Comparison of ENCODE assay signal across 21 cellular contexts in the genomic region with DNA sequence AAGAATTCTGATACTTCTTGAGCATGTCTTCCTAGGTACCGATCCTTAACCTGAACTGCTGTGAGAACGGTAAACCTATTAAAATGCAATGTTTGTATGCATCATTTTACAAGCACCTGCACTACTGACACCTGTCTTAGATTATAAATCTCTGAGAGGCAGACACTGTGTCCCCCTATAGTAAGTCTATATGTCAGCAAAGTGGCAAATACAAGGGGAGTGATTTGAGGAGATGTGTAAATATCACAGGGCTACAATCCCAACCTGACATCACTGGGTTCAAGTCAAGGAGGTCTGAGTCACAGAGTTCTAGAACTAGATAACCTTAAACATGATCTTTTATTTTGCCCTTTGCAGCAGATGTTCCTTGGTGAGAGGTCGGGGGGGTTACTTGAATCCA.
DNase-seq lines count a peak whose midpoint lies in the region; ATAC-seq and TF ChIP-seq lines count a peak whose summit lies in the region.
"Had no signal": no experiment of that assay in that cellular context is flagged by ENCODE, and none has a peak within 500 bp of the region (broad histone marks: within the 10 kb centered on the region; RNA-seq: fewer than 3 reads in every experiment).

No MANE protein-coding gene starts in this region.

- no peak overlapping the region for H3K4me2 ChIP-seq in osteoblast (ENCODE audit: insufficient read depth, low read length)

- peak overlapping the region; percentile 88 for H3K27ac ChIP-seq in brain microvascular endothelial cell
- peak overlapping the region; percentile 89 for H3K27ac ChIP-seq in osteoblast (ENCODE audit: low read depth, low read length)
- H3K27ac ChIP-seq: KMS-11, Peyer's patch had no signal

- no peak for DNase-seq in activated naive CD4-positive, alpha-beta T cell treated with anti-CD3 and anti-CD28 coated beads, Interleukin-2, amount 50 U/mL, for 16 hours
- no peak for DNase-seq in HFFc6
- no peak for DNase-seq in brain microvascular endothelial cell
- DNase-seq in osteoblast (ENCODE audit: insufficient read length, low spot score, missing footprints): no peak
- no peak for DNase-seq in chondrocyte (ENCODE audit: low spot score)
- DNase-seq: DND-41, GDM1, GOT3, MG63, NCI-H1092 treated with DMSO at 0.1 percent for 48 hours, NCI-H1694, NCI-H2107, NCI-H226, NCI-H82, Peyer's patch, SIG-M5 had no signal

- in situ Hi-C loops in brain microvascular endothelial cell (cut with HindIII; ENCODE audit: low pct_ligation_motif_present, low sequenced_read_pairs): no loop called here

- H4K20me1 ChIP-seq in osteoblast (ENCODE audit: insufficient read depth, low read length): no peaks in the 10 kb centered on the region

- H3K27me3 ChIP-seq in brain microvascular endothelial cell (replicated peaks): no peaks in the 10 kb centered on the region
- no peaks in the 10 kb centered on the region for H3K27me3 ChIP-seq in osteoblast (ENCODE audit: insufficient read depth, low read length)
- H3K27me3 ChIP-seq: MG63, Peyer's patch had no signal

- H3K36me3 Mint-ChIP-seq in activated naive CD4-positive, alpha-beta T cell treated with anti-CD3 and anti-CD28 coated beads, Interleukin-2, amount 50 U/mL, for 24 hours: peaks cover 14% of the 10 kb centered on the region
- H3K36me3 Mint-ChIP-seq in HFFc6 (ENCODE audit: low read depth): peaks cover 5% of the 10 kb centered on the region; the same call in 1 of the 2 replicates
- peaks cover 10% of the 10 kb centered on the region for H3K36me3 Mint-ChIP-seq in chondrocyte (ENCODE audit: low read depth)

- H3K4me3 ChIP-seq in brain microvascular endothelial cell (ENCODE audit: low read depth, low read length) (no peak overlapping the region), osteoblast (ENCODE audit: insufficient read depth, low read length) (no peak overlapping the region)
- H3K4me3 ChIP-seq: MG63, Peyer's patch had no signal

- no peak overlapping the region for H3K4me3 Mint-ChIP-seq in activated naive CD4-positive, alpha-beta T cell treated with anti-CD3 and anti-CD28 coated beads, Interleukin-2, amount 50 U/mL, for 24 hours
- H3K4me3 Mint-ChIP-seq in HFFc6 (no peak overlapping the region), chondrocyte (ENCODE audit: unreplicated experiment) (no peak overlapping the region)
- H3K4me3 Mint-ChIP-seq: CD14-positive monocyte had no signal

- no peaks in the 10 kb centered on the region for H3K9me3 ChIP-seq in osteoblast (ENCODE audit: low read depth, low read length)
- H3K9me3 ChIP-seq: MG63, Peyer's patch had no signal

- ATAC-seq in HG03280 (IDR thresholded peaks at IDR 0.05; ENCODE audit: unreplicated experiment) (no peak), GM18867 (IDR thresholded peaks at IDR 0.05; ENCODE audit: unreplicated experiment) (no peak)

- peaks cover 76% of the 10 kb centered on the region for H3K4me1 Mint-ChIP-seq in activated naive CD4-positive, alpha-beta T cell treated with anti-CD3 and anti-CD28 coated beads, Interleukin-2, amount 50 U/mL, for 24 hours
- H3K4me1 Mint-ChIP-seq in HFFc6 (ENCODE audit: low read depth) (peaks cover 51% of the 10 kb centered on the region), chondrocyte (ENCODE audit: low read depth) (peaks cover 33% of the 10 kb centered on the region)

- H3K9me3 Mint-ChIP-seq in activated naive CD4-positive, alpha-beta T cell treated with anti-CD3 and anti-CD28 coated beads, Interleukin-2, amount 50 U/mL, for 24 hours: no peaks in the 10 kb centered on the region
- H3K9me3 Mint-ChIP-seq in HFFc6 (no peaks in the 10 kb centered on the region), chondrocyte (ENCODE audit: low read depth) (no peaks in the 10 kb centered on the region)

- TF ChIP-seq CTCF in HFFc6 (IDR thresholded peaks at IDR 0.05) (no peak), brain microvascular endothelial cell (IDR thresholded peaks at IDR 0.05; ENCODE audit: low read depth, low read length, missing control alignments) (no peak), osteoblast (IDR thresholded peaks at IDR 0.05; ENCODE audit: extremely low read depth, low read depth, low read length) (no peak), chondrocyte (IDR thresholded peaks at IDR 0.05) (no peak)

- no peaks in the 10 kb centered on the region for H3K27me3 Mint-ChIP-seq in activated naive CD4-positive, alpha-beta T cell treated with anti-CD3 and anti-CD28 coated beads, Interleukin-2, amount 50 U/mL, for 24 hours
- H3K27me3 Mint-ChIP-seq in HFFc6 (ENCODE audit: insufficient read depth) (peaks cover 5% of the 10 kb centered on the region; the same call in 1 of the 2 replicates), chondrocyte (ENCODE audit: low read depth) (no peaks in the 10 kb centered on the region)

- H3K27ac Mint-ChIP-seq in activated naive CD4-positive, alpha-beta T cell treated with anti-CD3 and anti-CD28 coated beads, Interleukin-2, amount 50 U/mL, for 24 hours: peak overlapping the region; percentile 59
- H3K27ac Mint-ChIP-seq in HFFc6 (peak overlapping the region; percentile 93), chondrocyte (ENCODE audit: unreplicated experiment) (no peak overlapping the region)

- H3K79me2 ChIP-seq in osteoblast (ENCODE audit: insufficient read depth, low read length): peaks cover 59% of the 10 kb centered on the region

- no peak overlapping the region for H2AFZ ChIP-seq in osteoblast (ENCODE audit: low read length)

- H3K36me3 ChIP-seq in brain microvascular endothelial cell (replicated peaks) (no peaks in the 10 kb centered on the region), osteoblast (ENCODE audit: insufficient read depth, low read length) (peaks cover 14% of the 10 kb centered on the region)

- peaks cover 54% of the 10 kb centered on the region for H3K4me1 ChIP-seq in osteoblast (ENCODE audit: insufficient read depth, low read length)
